In the genomic region with DNA sequence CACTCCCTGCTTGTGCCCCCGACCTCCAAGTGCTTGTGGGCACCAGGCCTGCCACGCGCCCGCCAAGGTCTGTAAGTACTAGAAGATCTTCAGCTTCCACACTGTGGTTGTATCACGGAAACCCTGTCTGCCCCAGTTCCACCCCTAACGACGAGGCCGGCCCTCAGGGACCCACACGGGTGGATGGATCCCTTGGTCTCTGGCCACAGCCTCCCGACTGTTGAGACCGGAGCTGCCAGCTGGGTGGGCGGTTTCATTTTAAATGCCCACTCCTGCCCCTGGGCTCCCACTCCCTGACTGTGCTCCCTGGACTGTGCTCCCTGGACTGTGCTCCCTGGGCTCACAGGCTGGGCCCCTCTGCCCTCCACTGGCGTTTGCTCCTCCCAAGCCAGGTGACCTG, we compare ENCODE assay signal across 32 cellular contexts.
"Had no signal": no experiment of that assay in that cellular context is flagged by ENCODE, and none has a peak within 500 bp of the region (broad histone marks: within the 10 kb centered on the region; RNA-seq: fewer than 3 reads in every experiment).

No MANE protein-coding gene starts in this region.

- H3K27ac ChIP-seq: adrenal gland, body of pancreas, colonic mucosa, epithelial cell of prostate, esophagus squamous epithelium, gastroesophageal sphincter, WERI-Rb-1 had no signal

- ATAC-seq: activated CD4-positive, alpha-beta T cell treated with anti-CD3 and anti-CD28 coated beads for 36 hours; activated CD8-positive, alpha-beta memory T cell treated with anti-CD3 and anti-CD28 coated beads, Interleukin-2, amount 10 ng/mL, durations not matched to agents 7 days and 5 days; activated CD8-positive, alpha-beta T cell treated with anti-CD3 and anti-CD28 coated beads, Interleukin-2, amount 10 ng/mL, durations not matched to agents 7 days and 5 days; activated naive CD8-positive, alpha-beta T cell treated with anti-CD3 and anti-CD28 coated beads, Interleukin-2, amount 50 U/mL, for 24 hours; body of pancreas; gastroesophageal sphincter; T-helper 17 cell had no signal

- H3K4me3 ChIP-seq: adrenal gland, body of pancreas, colonic mucosa, esophagus squamous epithelium, gastroesophageal sphincter had no signal

- FAIRE-seq: endometrium, endothelial cell of umbilical vein had no signal

- DNase-seq: activated CD4-positive, alpha-beta memory T cell treated with anti-CD3 and anti-CD28 coated beads for 36 hours; activated CD4-positive, alpha-beta T cell treated with anti-CD3 and anti-CD28 coated beads for 36 hours; activated CD4-positive, alpha-beta T cell treated with anti-CD3 and anti-CD28 coated beads, Interleukin-2, amount 10 ng/mL, durations not matched to agents 24 days and 14 days; activated CD4-positive, CD25-positive, alpha-beta regulatory T cell; activated CD4-positive, CD25-positive, alpha-beta regulatory T cell treated with anti-CD3 and anti-CD28 coated beads, Interleukin-2, amount 50 U/mL, for 72 hours; activated CD8-positive, alpha-beta memory T cell treated with anti-CD3 and anti-CD28 coated beads, Interleukin-2, amount 10 ng/mL, durations not matched to agents 7 days and 5 days; activated CD8-positive, alpha-beta memory T cell treated with anti-CD3 and anti-CD28 coated beads, Interleukin-2, amount 50 U/mL, for 4 hours; activated CD8-positive, alpha-beta T cell treated with anti-CD3 and anti-CD28 coated beads, Interleukin-2, amount 10 ng/mL, durations not matched to agents 7 days and 5 days; activated effector memory CD4-positive, alpha-beta T cell treated with anti-CD3 and anti-CD28 coated beads, Interleukin-2, amount 50 U/mL, for 16 hours; activated naive CD4-positive, alpha-beta T cell treated with anti-CD3 and anti-CD28 coated beads for 36 hours; activated naive CD8-positive, alpha-beta T cell treated with anti-CD3 and anti-CD28 coated beads for 36 hours; activated naive CD8-positive, alpha-beta T cell treated with anti-CD3 and anti-CD28 coated beads, Interleukin-2, amount 50 U/mL, for 24 hours; activated T-cell treated with anti-CD3 and anti-CD28 coated beads, Interleukin-2, amount 50 U/mL, for 1 hour; activated T-cell treated with anti-CD3 and anti-CD28 coated beads, Interleukin-2, amount 50 U/mL, for 48 hours; adrenal gland; amygdala; aorta; body of pancreas; central memory CD4-positive, alpha-beta T cell; cerebellar nuclear complex; colonic mucosa; effector CD8-positive, alpha-beta T cell; esophagus squamous epithelium; foreskin melanocyte; T-helper 1 cell; T-helper 17 cell; T1000; WERI-Rb-1 had no signal

- H3K9me3 ChIP-seq: adrenal gland, body of pancreas, colonic mucosa, esophagus squamous epithelium, gastroesophageal sphincter had no signal

- H3K27me3 ChIP-seq: adrenal gland, body of pancreas, colonic mucosa, esophagus squamous epithelium, gastroesophageal sphincter had no signal

- H3K36me3 ChIP-seq: adrenal gland, colonic mucosa, esophagus squamous epithelium, gastroesophageal sphincter, WERI-Rb-1 had no signal

- H3K4me1 ChIP-seq: adrenal gland, body of pancreas, colonic mucosa, esophagus squamous epithelium, gastroesophageal sphincter had no signal
